ENCODE assay signal across 8 cellular contexts in genomic region chr6:142946181-142946923, GRCh38. TPM values are rescaled to one million over a fixed set of nuclear protein-coding genes. Genes with fewer than 3 reads are reported as not detected.
DNase-seq lines count a peak whose midpoint lies in the region; ATAC-seq and TF ChIP-seq lines count a peak whose summit lies in the region.

No MANE protein-coding gene starts in this region.

- H3K9me3 ChIP-seq in gastroesophageal sphincter = no peaks in the 10 kb centered on the region
- no peaks in the 10 kb centered on the region for H3K9me3 ChIP-seq in neutrophil

- H3K27ac ChIP-seq in gastroesophageal sphincter (peak overlapping the region; percentile 98 to 99 (median 98)), neutrophil (peak overlapping the region; percentile 97)

- in situ Hi-C loops in SK-MEL-5 (cut with HindIII; ENCODE audit: low pct_unique_long_range_greater_than_20kb, low sequenced_read_pairs) = no loop called here

- H3K4me3 ChIP-seq in gastroesophageal sphincter (peak overlapping the region; percentile 82 to 95), neutrophil (ENCODE audit: low read depth in 1 of 2, low read length in 1 of 2) (peak overlapping the region; percentile 84 to 98)

- ATAC-seq in GM21737 (IDR thresholded peaks at IDR 0.05; ENCODE audit: unreplicated experiment) = peak; percentile 27
- ATAC-seq in gastroesophageal sphincter = peak; percentile 89

- H3K4me1 ChIP-seq in gastroesophageal sphincter (peaks cover 0 to 30% (median 9%) of the 10 kb centered on the region in 3 donors), neutrophil (ENCODE audit: control insufficient read depth in 1 of 2, insufficient read depth in 1 of 2, low read depth in 1 of 2, low read length in 1 of 2) (peaks cover 24 to 28% of the 10 kb centered on the region in 2 experiments)

- 0 to 1% methylated on average over 4 to 14 of the region's 62 CpGs for WGBS in gastroesophageal sphincter (ENCODE audit: low coverage in 1 of 2), 2 donors

- H3K27me3 ChIP-seq in gastroesophageal sphincter (no peaks in the 10 kb centered on the region), neutrophil (peaks cover 37% of the 10 kb centered on the region)

- DNase-seq in DMS114 treated with DMSO at 0.1 percent for 48 hours (lab: John Stamatoyannopoulos, UW; ENCODE audit: unreplicated experiment) (peak; percentile 37), LHCN-M2 (ENCODE audit: low read depth) (peak; percentile 97), SK-MEL-5 (ENCODE audit: low read depth, low spot score) (peak; percentile 94), stromal cell of bone marrow (ENCODE audit: low read depth) (peak; percentile 99)
- DNase-seq in activated naive CD4-positive, alpha-beta T cell treated with anti-CD3 and anti-CD28 coated beads, Interleukin-2, amount 50 U/mL, for 16 hours = peak; percentile 88

- H3K36me3 ChIP-seq in gastroesophageal sphincter (no peaks in the 10 kb centered on the region), neutrophil (no peaks in the 10 kb centered on the region)

- TF ChIP-seq EP300 in gastroesophageal sphincter (IDR thresholded peaks at IDR 0.05) = no peak

- TF ChIP-seq CTCF in gastroesophageal sphincter (IDR thresholded peaks at IDR 0.05) (no peak), neutrophil (IDR thresholded peaks at IDR 0.05) (peak; percentile 22)

- TF ChIP-seq POLR2A in gastroesophageal sphincter (IDR thresholded peaks at IDR 0.05) = peak; percentile 90 to 92

RNA-seq across cellular contexts. Expression of gene HIVEP2, which starts 1.4 kb away (rescaled TPM):
- total RNA-seq in LHCN-M2 (2014; rRNA removed) (11.8 and 15.1 TPM in 2 replicates), gastroesophageal sphincter (10 to 100 TPM; 17.1 to 28.1 (median 24.9) TPM)
- 4.2 TPM for polyA plus RNA-seq in LHCN-M2 (2012)
- total RNA-seq in SK-MEL-5 (2014; rRNA removed; shearing (Covaris generic)) = 6.4 and 7.7 TPM in 2 replicates
- 6.2 and 8.9 TPM in 2 replicates for polyA plus RNA-seq in SK-MEL-5 (2015; cell fraction: cytosol; rRNA removed)
- polyA plus RNA-seq in SK-MEL-5 (2015; cell fraction: nucleus; rRNA removed) = 6.8 and 8.3 TPM in 2 replicates

Comparison
In these comparisons a context has a peak if more than half of its experiments do, and no peak if none do; other contexts are left out.
1. Peak in every context shown above with its lines: DNase-seq, ATAC-seq, H3K4me3 ChIP-seq and H3K27ac ChIP-seq.
2. DNase-seq: peak in every context shown above with its lines; median percentile 99 in stromal cell of bone marrow; 97 in LHCN-M2; 94 in SK-MEL-5; 88 in activated naive CD4-positive, alpha-beta T cell treated with anti-CD3 and anti-CD28 coated beads, Interleukin-2, amount 50 U/mL, for 16 hours; 37 in DMS114 treated with DMSO at 0.1 percent for 48 hours.